20 cellular contexts compared by ENCODE assay signal in the genomic region with DNA sequence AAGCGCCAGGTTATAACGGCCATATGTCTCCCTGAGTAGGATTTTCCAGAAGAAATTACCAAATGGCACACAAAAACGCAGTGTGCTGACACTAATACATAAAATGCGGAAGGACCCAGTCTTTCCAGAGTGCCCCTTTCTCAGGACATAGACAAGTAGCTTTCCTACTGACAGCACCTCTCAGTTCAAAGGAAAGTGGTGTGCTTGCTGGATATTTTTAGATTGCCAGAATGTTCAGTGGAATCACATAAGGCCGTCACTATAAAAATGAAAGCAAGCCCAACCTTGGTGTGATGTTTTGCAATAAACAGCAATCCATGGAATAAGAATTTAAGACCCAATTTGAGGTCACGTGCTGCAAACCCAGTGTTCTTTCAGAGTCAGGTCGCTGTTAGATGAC.
DNase-seq lines count a peak whose midpoint lies in the region; TF ChIP-seq lines count a peak whose summit lies in the region.
"Had no signal": no experiment of that assay in that cellular context is flagged by ENCODE, and none has a peak within 500 bp of the region (broad histone marks: within the 10 kb centered on the region; RNA-seq: fewer than 3 reads in every experiment).

No MANE protein-coding gene starts in this region.

- no peak overlapping the region for H4K12ac ChIP-seq in trophoblast cell (ENCODE audit: low read depth, low read length)

- no peaks in the 10 kb centered on the region for H3K9me3 Mint-ChIP-seq in chondrocyte (ENCODE audit: low read depth)
- H3K9me3 Mint-ChIP-seq in activated naive CD4-positive, alpha-beta T cell treated with anti-CD3 and anti-CD28 coated beads, Interleukin-2, amount 10 ng/mL, durations not matched to agents 7 days and 5 days: no peaks in the 10 kb centered on the region

- WGBS in trophoblast cell (ENCODE audit: extremely low coverage, insufficient coverage, insufficient read length): no CpG with 5 or more reads among the region's 7 CpGs

- no peak overlapping the region for H2AFZ ChIP-seq in trophoblast cell (ENCODE audit: insufficient read depth, low read length, poor library complexity)
- H2AFZ ChIP-seq: GM23248 had no signal

- H4K8ac ChIP-seq in trophoblast cell (ENCODE audit: low read depth, low read length): peak overlapping the region; percentile 11

- H3K27me3 ChIP-seq in trophoblast cell (ENCODE audit: insufficient read depth, low read length): no peaks in the 10 kb centered on the region
- H3K27me3 ChIP-seq: SJSA1 had no signal

- H2AK5ac ChIP-seq in trophoblast cell (ENCODE audit: low read length): peak overlapping the region; percentile 52

- peak overlapping the region; percentile 25 for H3K4ac ChIP-seq in trophoblast cell (ENCODE audit: low read depth, low read length)

- H2BK120ac ChIP-seq in trophoblast cell (ENCODE audit: insufficient read depth, low read length, poor library complexity): peak overlapping the region; percentile 83

- H3K23ac ChIP-seq in trophoblast cell (ENCODE audit: low read length): no peak overlapping the region

- peak overlapping the region; percentile 53 for H3K27ac ChIP-seq in trophoblast cell (ENCODE audit: low read depth, low read length)
- H3K27ac ChIP-seq: GM23248 had no signal

- H2BK12ac ChIP-seq in trophoblast cell (ENCODE audit: low read length): peak overlapping the region; percentile 79

- peaks cover 47% of the 10 kb centered on the region for H3K79me1 ChIP-seq in trophoblast cell (ENCODE audit: low read length)

- peaks cover 2% of the 10 kb centered on the region for H3K9me3 ChIP-seq in trophoblast cell (ENCODE audit: insufficient read depth, low read depth, low read length)
- H3K9me3 ChIP-seq: SJSA1 had no signal

- H3K27ac Mint-ChIP-seq in chondrocyte (ENCODE audit: unreplicated experiment): peak overlapping the region; percentile 39
- no peak overlapping the region for H3K27ac Mint-ChIP-seq in activated naive CD4-positive, alpha-beta T cell treated with anti-CD3 and anti-CD28 coated beads, Interleukin-2, amount 10 ng/mL, durations not matched to agents 7 days and 5 days
- H3K27ac Mint-ChIP-seq: CD4-positive, CD25-positive, alpha-beta regulatory T cell; H9 had no signal

- TF ChIP-seq CTCF in AG10803 (conservative IDR thresholded peaks at IDR 0.05; ENCODE audit: low read length) (no peak), chondrocyte (IDR thresholded peaks at IDR 0.05) (no peak)

- peak overlapping the region; percentile 49 for H3K14ac ChIP-seq in trophoblast cell (ENCODE audit: low read length)

- no peak overlapping the region for H3K9ac ChIP-seq in trophoblast cell (ENCODE audit: low read length)
- H3K9ac ChIP-seq: GM23248 had no signal

- H3K79me2 ChIP-seq in trophoblast cell (ENCODE audit: control insufficient read depth, insufficient read depth, low read length, poor library complexity): no peaks in the 10 kb centered on the region

- peaks cover 12% of the 10 kb centered on the region in 2 experiments for H3K4me1 ChIP-seq in trophoblast cell (ENCODE audit: control insufficient read depth in 1 of 2, insufficient read depth in 2 of 2, low read length in 2 of 2)

- no peak overlapping the region for H3K4me2 ChIP-seq in trophoblast cell (ENCODE audit: low read length)

- H3K36me3 Mint-ChIP-seq in chondrocyte (ENCODE audit: low read depth): no peaks in the 10 kb centered on the region
- no peaks in the 10 kb centered on the region for H3K36me3 Mint-ChIP-seq in activated naive CD4-positive, alpha-beta T cell treated with anti-CD3 and anti-CD28 coated beads, Interleukin-2, amount 10 ng/mL, durations not matched to agents 7 days and 5 days
- H3K36me3 Mint-ChIP-seq: CD4-positive, CD25-positive, alpha-beta regulatory T cell had no signal

- no peak overlapping the region for H3K4me3 Mint-ChIP-seq in chondrocyte (ENCODE audit: unreplicated experiment)
- H3K4me3 Mint-ChIP-seq in activated naive CD4-positive, alpha-beta T cell treated with anti-CD3 and anti-CD28 coated beads, Interleukin-2, amount 10 ng/mL, durations not matched to agents 7 days and 5 days: no peak overlapping the region
- H3K4me3 Mint-ChIP-seq: CD4-positive, CD25-positive, alpha-beta regulatory T cell had no signal

- H3K36me3 ChIP-seq in trophoblast cell (ENCODE audit: control insufficient read depth in 1 of 2, insufficient read depth in 2 of 2, low read length in 2 of 2): no peaks in the 10 kb centered on the region
- H3K36me3 ChIP-seq: SJSA1 had no signal

- CTCF ChIA-PET in activated naive CD4-positive, alpha-beta T cell treated with anti-CD3 and anti-CD28 coated beads, Interleukin-2, amount 10 ng/mL, durations not matched to agents 7 days and 5 days (lab: Charles Lee): no interaction called here

- DNase-seq in AG10803 (ENCODE audit: low read depth): peak; percentile 27
- DNase-seq in LHCN-M2 (ENCODE audit: low read depth): peak; percentile 33
- DNase-seq in chondrocyte (ENCODE audit: low spot score): no peak
- DNase-seq in trophoblast cell: no peak
- DNase-seq in activated naive CD4-positive, alpha-beta T cell treated with anti-CD3 and anti-CD28 coated beads, Interleukin-2, amount 10 ng/mL, durations not matched to agents 7 days and 5 days: no peak
- no peak for DNase-seq in COLO829 (ENCODE audit: low spot score)
- DNase-seq in stimulated activated CD4-positive, alpha-beta T cell treated with anti-CD3 and anti-CD28 coated beads, Interleukin-1b, Interleukin-23, amount 100 ng/mL, for 48 hours: no peak
- DNase-seq: CD4-positive, CD25-positive, alpha-beta regulatory T cell; COR-L47; DMS79; GM23248; H9; KG1; NCI-H1105 treated with DMSO at 0.1 percent for 48 hours; NCI-H2029 treated with DMSO at 0.1 percent for 48 hours; NCI-H345; NCI-H524; NCI-H774; NK-92 treated with Interleukin-12 subunit alpha and Interleukin-12 subunit beta, amount 100 ng/mL, for 24 hours had no signal

- H3K27me3 Mint-ChIP-seq in chondrocyte (ENCODE audit: low read depth): no peaks in the 10 kb centered on the region
- H3K27me3 Mint-ChIP-seq in activated naive CD4-positive, alpha-beta T cell treated with anti-CD3 and anti-CD28 coated beads, Interleukin-2, amount 10 ng/mL, durations not matched to agents 7 days and 5 days: no peaks in the 10 kb centered on the region
- H3K27me3 Mint-ChIP-seq: CD4-positive, CD25-positive, alpha-beta regulatory T cell had no signal

- H4K91ac ChIP-seq in trophoblast cell (ENCODE audit: low read depth, low read length): peak overlapping the region; percentile 38

- H3K18ac ChIP-seq in trophoblast cell (ENCODE audit: low read length): no peak overlapping the region

- H3K4me3 ChIP-seq in AG10803 (ENCODE audit: low read length): no peak overlapping the region
- no peak overlapping the region for H3K4me3 ChIP-seq in trophoblast cell (ENCODE audit: low read depth, low read length)
- H3K4me3 ChIP-seq: GM23248, SJSA1 had no signal

- peaks cover 35% of the 10 kb centered on the region for H3K4me1 Mint-ChIP-seq in chondrocyte (ENCODE audit: low read depth)
- H3K4me1 Mint-ChIP-seq in activated naive CD4-positive, alpha-beta T cell treated with anti-CD3 and anti-CD28 coated beads, Interleukin-2, amount 10 ng/mL, durations not matched to agents 7 days and 5 days: no peaks in the 10 kb centered on the region
- H3K4me1 Mint-ChIP-seq: CD4-positive, CD25-positive, alpha-beta regulatory T cell had no signal

- H2BK5ac ChIP-seq in trophoblast cell (ENCODE audit: low read depth, low read length, poor library complexity): peak overlapping the region; percentile 57

Comparison
In these comparisons a context has a peak if more than half of its experiments do, and no peak if none do; other contexts are left out.
1. DNase-seq: peak in AG10803 (single experiment) and LHCN-M2 (single experiment); none in chondrocyte (single experiment), trophoblast cell (0 of 2), activated naive CD4-positive, alpha-beta T cell treated with anti-CD3 and anti-CD28 coated beads, Interleukin-2, amount 10 ng/mL, durations not matched to agents 7 days and 5 days (single experiment), COLO829 (single experiment) and stimulated activated CD4-positive, alpha-beta T cell treated with anti-CD3 and anti-CD28 coated beads, Interleukin-1b, Interleukin-23, amount 100 ng/mL, for 48 hours (single experiment).